ENCODE assay signal across 19 cellular contexts in genomic region chr2:24973812-24974211, GRCh38. TPM values are rescaled to one million over a fixed set of nuclear protein-coding genes. Genes with fewer than 3 reads are reported as not detected.
DNase-seq lines count a peak whose midpoint lies in the region; ATAC-seq and TF ChIP-seq lines count a peak whose summit lies in the region.
"Had no signal": no experiment of that assay in that cellular context is flagged by ENCODE, and none has a peak within 500 bp of the region (broad histone marks: within the 10 kb centered on the region; RNA-seq: fewer than 3 reads in every experiment).

No MANE protein-coding gene starts in this region.

- no peaks in the 10 kb centered on the region for H3K9me3 ChIP-seq in CD4-positive, alpha-beta memory T cell (ENCODE audit: control insufficient read depth in 1 of 2, low read length in 2 of 2)
- no peaks in the 10 kb centered on the region for H3K9me3 ChIP-seq in neural cell (ENCODE audit: low read length)

- peaks cover 9 to 33% (median 20%) of the 10 kb centered on the region in 4 donors for H3K4me1 Mint-ChIP-seq in CD4-positive, alpha-beta memory T cell
- peaks cover 31% of the 10 kb centered on the region for H3K4me1 Mint-ChIP-seq in activated naive CD8-positive, alpha-beta T cell treated with anti-CD3 and anti-CD28 coated beads, Interleukin-2, amount 50 U/mL, for 24 hours

- DNase-seq in DMS 273 (lab: John Stamatoyannopoulos, UW; ENCODE audit: unreplicated experiment) (peak; percentile 8), DMS 273 treated with DMSO at 0.1 percent for 48 hours (lab: John Stamatoyannopoulos, UW) (no peak), NAMALWA (ENCODE audit: low spot score) (no peak), COLO668 (lab: John Stamatoyannopoulos, UW; ENCODE audit: unreplicated experiment) (no peak)
- DNase-seq in CD4-positive, alpha-beta memory T cell = no peak
- no peak for DNase-seq in activated naive CD8-positive, alpha-beta T cell treated with anti-CD3 and anti-CD28 coated beads, Interleukin-2, amount 50 U/mL, for 24 hours
- DNase-seq in stimulated activated CD4-positive, alpha-beta T cell treated with anti-CD3 and anti-CD28 coated beads, Interleukin-2, amount 100 ng/mL, for 48 hours = no peak
- DNase-seq: 8988T; activated CD4-positive, alpha-beta T cell treated with anti-CD3 and anti-CD28 coated beads, Interleukin-2, amount 50 U/mL, for 4 hours; caudate nucleus; effector memory CD4-positive, alpha-beta T cell; foreskin fibroblast; H9; MM.1S; T1000 had no signal

- peaks cover 0 to 18% of the 10 kb centered on the region in 2 donors for H3K36me3 Mint-ChIP-seq in CD4-positive, alpha-beta memory T cell
- H3K36me3 Mint-ChIP-seq in activated naive CD8-positive, alpha-beta T cell treated with anti-CD3 and anti-CD28 coated beads, Interleukin-2, amount 50 U/mL, for 24 hours (ENCODE audit: low read depth) = no peaks in the 10 kb centered on the region

- no peaks in the 10 kb centered on the region for H3K27me3 Mint-ChIP-seq in CD4-positive, alpha-beta memory T cell
- H3K27me3 Mint-ChIP-seq in activated naive CD8-positive, alpha-beta T cell treated with anti-CD3 and anti-CD28 coated beads, Interleukin-2, amount 50 U/mL, for 24 hours = no peaks in the 10 kb centered on the region
- H3K27me3 Mint-ChIP-seq: stimulated activated naive CD8-positive, alpha-beta T cell treated with anti-CD3 and anti-CD28 coated beads, Interleukin-15, Interleukin-2, amounts not matched to agents 100 ng/mL and 50 ng/mL, for 24 hours had no signal

- peaks cover 11% of the 10 kb centered on the region for H3F3A ChIP-seq in neural cell (ENCODE audit: insufficient read depth, low read length, poor library complexity, severe bottlenecking)

- peak overlapping the region in 6 of 7 donors; percentile 8 to 100 (median 65) for H3K27ac Mint-ChIP-seq in CD4-positive, alpha-beta memory T cell
- H3K27ac Mint-ChIP-seq in activated naive CD8-positive, alpha-beta T cell treated with anti-CD3 and anti-CD28 coated beads, Interleukin-2, amount 50 U/mL, for 24 hours = peak overlapping the region; percentile 99
- H3K27ac Mint-ChIP-seq: stimulated activated naive CD8-positive, alpha-beta T cell treated with anti-CD3 and anti-CD28 coated beads, Interleukin-15, Interleukin-2, amounts not matched to agents 100 ng/mL and 50 ng/mL, for 24 hours had no signal

- H3K27me3 ChIP-seq in CD4-positive, alpha-beta memory T cell (ENCODE audit: insufficient read depth, low read length) = no peaks in the 10 kb centered on the region
- no peaks in the 10 kb centered on the region for H3K27me3 ChIP-seq in neural cell (ENCODE audit: insufficient read depth, low read depth, low read length)

- no peaks in the 10 kb centered on the region for H3K9me2 ChIP-seq in neural cell (ENCODE audit: insufficient read depth, low read length)

- peaks cover 24% of the 10 kb centered on the region for H3K4me1 ChIP-seq in CD4-positive, alpha-beta memory T cell (ENCODE audit: insufficient read depth, low read length)

- H3K4me3 ChIP-seq in CD4-positive, alpha-beta memory T cell (ENCODE audit: low read length in 2 of 2) = no peak overlapping the region
- H3K4me3 ChIP-seq in neural cell (ENCODE audit: low read length) = peak overlapping the region; percentile 74
- H3K4me3 ChIP-seq: lung, skin epidermis had no signal

- peaks cover 39% of the 10 kb centered on the region for H3K79me2 ChIP-seq in neural cell (replicated peaks; ENCODE audit: insufficient read depth, low read length)

- POLR2A ChIA-PET in CD4-positive, alpha-beta memory T cell (lab: Charles Lee; ENCODE audit: partially characterized antibody) = no interaction called here

- H3K36me3 ChIP-seq in CD4-positive, alpha-beta memory T cell (ENCODE audit: insufficient read depth, low read length) = no peaks in the 10 kb centered on the region
- H3K36me3 ChIP-seq in neural cell (ENCODE audit: insufficient read depth, low read length) = no peaks in the 10 kb centered on the region

- TF ChIP-seq EP300 in neural cell (conservative IDR thresholded peaks at IDR 0.05; ENCODE audit: poor library complexity, severe bottlenecking) = no peak

- peak overlapping the region in 1 of 8 donors; percentile 20 for H3K4me3 Mint-ChIP-seq in CD4-positive, alpha-beta memory T cell
- H3K4me3 Mint-ChIP-seq in activated naive CD8-positive, alpha-beta T cell treated with anti-CD3 and anti-CD28 coated beads, Interleukin-2, amount 50 U/mL, for 24 hours = peak overlapping the region; percentile 29
- H3K4me3 Mint-ChIP-seq: H9 had no signal

- no peak for TF ChIP-seq RAD21 in neural cell (conservative IDR thresholded peaks at IDR 0.05)

- CTCF ChIA-PET in CD4-positive, alpha-beta memory T cell (lab: Charles Lee; ENCODE audit: partially characterized antibody) = interaction anchor here (1.1 to 6.3 kb wide), 6 partner anchors 9 to 222 kb away, joined by 3 to 102 read pairs (median 5); partner anchors contain the start of genes CENPO, EFR3B and PTRHD1

- no peaks in the 10 kb centered on the region for H4K20me1 ChIP-seq in neural cell (ENCODE audit: insufficient read depth)

- no peaks in the 10 kb centered on the region for H3K9me3 Mint-ChIP-seq in CD4-positive, alpha-beta memory T cell
- H3K9me3 Mint-ChIP-seq in activated naive CD8-positive, alpha-beta T cell treated with anti-CD3 and anti-CD28 coated beads, Interleukin-2, amount 50 U/mL, for 24 hours = no peaks in the 10 kb centered on the region
- H3K9me3 Mint-ChIP-seq: stimulated activated naive CD8-positive, alpha-beta T cell treated with anti-CD3 and anti-CD28 coated beads, Interleukin-15, Interleukin-2, amounts not matched to agents 100 ng/mL and 50 ng/mL, for 24 hours had no signal

- H3K9ac ChIP-seq in neural cell (ENCODE audit: low read length) = peak overlapping the region; percentile 21

- peak overlapping the region; percentile 99 for H3K27ac ChIP-seq in CD4-positive, alpha-beta memory T cell (ENCODE audit: low read depth, low read length)
- H3K27ac ChIP-seq in neural cell (ENCODE audit: low read length) = no peak overlapping the region

- no peak for ATAC-seq in activated naive CD8-positive, alpha-beta T cell treated with anti-CD3 and anti-CD28 coated beads, Interleukin-2, amount 50 U/mL, for 24 hours

- no peak overlapping the region for H3K4me2 ChIP-seq in neural cell (ENCODE audit: low read length)

- intact Hi-C loops in CD4-positive, alpha-beta memory T cell (cut with micrococcal nuclease) = loop anchor here (2.0 to 10.0 kb wide), 6 partner anchors 238 to 1373 kb away; partner anchors contain the start of genes ADGRF3, DNMT3A, NCOA1 and RAB10

- no peak for TF ChIP-seq CTCF in neural cell (IDR thresholded peaks at IDR 0.05; ENCODE audit: poor library complexity, severe bottlenecking)

- H2AFZ ChIP-seq in neural cell (ENCODE audit: low read depth, low read length) = no peak overlapping the region

TF ChIP-seq in neural cell, 6 proteins besides CTCF, POLR2A, EP300 and RAD21:
- TF ChIP-seq POLR2AphosphoS5 (IDR thresholded peaks at IDR 0.05) = no peak
- TF ChIP-seq REST (IDR thresholded peaks at IDR 0.05; ENCODE audit: borderline replicate concordance) = no peak
- no peak for TF ChIP-seq MXI1 (conservative IDR thresholded peaks at IDR 0.05; ENCODE audit: poor library complexity, severe bottlenecking)
- TF ChIP-seq EZH2 (IDR thresholded peaks at IDR 0.05; ENCODE audit: borderline replicate concordance, insufficient read depth, low read length, poor library complexity, severe bottlenecking) = no peak
- no peak for TF ChIP-seq SMC3 (conservative IDR thresholded peaks at IDR 0.05; ENCODE audit: poor library complexity)
- no peak for TF ChIP-seq TAF1 (IDR thresholded peaks at IDR 0.05; ENCODE audit: low read depth)

RNA-seq across cellular contexts. Expression of gene DNAJC27, which starts 2.1 kb away (rescaled TPM):
- total RNA-seq in CD4-positive, alpha-beta memory T cell = 10 to 100 TPM; 13.2 to 14.2 TPM
- polyA plus RNA-seq in CD4-positive, alpha-beta memory T cell = 1 to 10 TPM; 3.1 to 3.8 TPM
- polyA plus RNA-seq in neural cell = 22.4 and 24.0 TPM in 2 replicates
- 25.6 and 32.2 TPM in 2 replicates for polyA minus RNA-seq in neural cell

RNA-seq across cellular contexts. Expression of gene ADCY3, which starts 53.8 kb away (rescaled TPM):
- 10 to 100 TPM; 14.7 to 14.9 TPM for total RNA-seq in CD4-positive, alpha-beta memory T cell
- 10 to 100 TPM in 1 of 2 donors, 1 to 10 TPM in 1; 9.2 to 15.0 TPM for polyA plus RNA-seq in CD4-positive, alpha-beta memory T cell
- 28.8 and 33.2 TPM in 2 replicates for polyA plus RNA-seq in neural cell
- polyA minus RNA-seq in neural cell = 23.8 and 25.3 TPM in 2 replicates
